Comparison of ENCODE assay signal across 25 cellular contexts in genomic region chr22:47373648-47374272, GRCh38.
"Had no signal": no experiment of that assay in that cellular context is flagged by ENCODE, and none has a peak within 500 bp of the region (broad histone marks: within the 10 kb centered on the region; RNA-seq: fewer than 3 reads in every experiment).

No MANE protein-coding gene starts in this region.

- H3K27me3 ChIP-seq: brain microvascular endothelial cell, hepatocyte, vagina had no signal

- H3K36me3 ChIP-seq: brain microvascular endothelial cell, gastroesophageal sphincter, thoracic aorta, vagina had no signal

- H3K4me1 ChIP-seq: gastroesophageal sphincter, vagina had no signal

- H3K9me3 ChIP-seq: gastroesophageal sphincter, thoracic aorta, vagina had no signal

- DNase-seq: activated CD4-positive, alpha-beta T cell treated with anti-CD3 and anti-CD28 coated beads for 1 hour; activated CD4-positive, alpha-beta T cell treated with anti-CD3 and anti-CD28 coated beads, Interleukin-2, amount 50 U/mL, for 1 hour; activated CD8-positive, alpha-beta memory T cell treated with anti-CD3 and anti-CD28 coated beads, Interleukin-2, amount 10 ng/mL, durations not matched to agents 7 days and 5 days; activated CD8-positive, alpha-beta T cell treated with anti-CD3 and anti-CD28 coated beads, Interleukin-2, amount 10 ng/mL, durations not matched to agents 7 days and 5 days; activated gamma-delta T cell treated with Interleukin-2 at 50 U/mL for 16 hours; activated naive CD4-positive, alpha-beta T cell treated with anti-CD3 and anti-CD28 coated beads, Interleukin-2, amount 50 U/mL, for 16 hours; amniotic stem cell; brain microvascular endothelial cell; caudate nucleus; islet precursor cell; left ventricle myocardium superior; midbrain; naive thymus-derived CD4-positive, alpha-beta T cell; nucleus accumbens; right cardiac atrium; stimulated activated CD4-positive, alpha-beta T cell treated with anti-CD3 and anti-CD28 coated beads, Interleukin-12 subunit alpha, Interleukin-12 subunit beta, amount 100 ng/mL, for 4 hours; stimulated activated CD4-positive, alpha-beta T cell treated with anti-CD3 and anti-CD28 coated beads, Interleukin-4, amount 100 ng/mL, for 1 hour; stimulated activated naive CD8-positive, alpha-beta T cell treated with anti-CD3 and anti-CD28 coated beads, Interleukin-15, Interleukin-2, amounts not matched to agents 100 U/mL and 50 U/mL, for 24 hours; T-helper 9 cell; trophoblast cell had no signal

- H3K27ac ChIP-seq: brain microvascular endothelial cell, gastroesophageal sphincter, hepatocyte, thoracic aorta, vagina, VCaP had no signal

- H3K4me3 ChIP-seq: gastroesophageal sphincter, hepatocyte, thoracic aorta, vagina had no signal
